9 cellular contexts compared by ENCODE assay signal in genomic region chr20:21503345-21503744, GRCh38. TPM values are rescaled to one million over a fixed set of nuclear protein-coding genes. Genes with fewer than 3 reads are reported as not detected.
DNase-seq lines count a peak whose midpoint lies in the region; ATAC-seq and TF ChIP-seq lines count a peak whose summit lies in the region.
"Had no signal": no experiment of that assay in that cellular context is flagged by ENCODE, and none has a peak within 500 bp of the region (broad histone marks: within the 10 kb centered on the region; RNA-seq: fewer than 3 reads in every experiment).

No MANE protein-coding gene starts in this region.

- ATAC-seq in GM19463 (IDR thresholded peaks at IDR 0.05; ENCODE audit: unreplicated experiment) (peak; percentile 88), HG03280 (IDR thresholded peaks at IDR 0.05; ENCODE audit: unreplicated experiment) (peak; percentile 88), SK-N-SH treated with all-trans-retinoic acid at 6 μM for 48 hours (no peak)

- DNase-seq in Daoy (ENCODE audit: low read depth) (peak; percentile 84), astrocyte of the hippocampus (ENCODE audit: low read depth, low spot score) (peak; percentile 69), NCI-H1436 treated with DMSO at 0.1 percent for 48 hours (lab: John Stamatoyannopoulos, UW) (no peak), OCI-M2 (lab: John Stamatoyannopoulos, UW; ENCODE audit: unreplicated experiment) (no peak)
- DNase-seq in NK-92 treated with Interleukin-12 subunit alpha and Interleukin-12 subunit beta, amount 100 ng/mL, for 24 hours (lab: John Stamatoyannopoulos, UW), result no peak
- DNase-seq: activated B cell treated with CpG ODN at 0.5 μM for 24 hours had no signal

TF ChIP-seq in SK-N-SH treated with all-trans-retinoic acid at 6 μM for 48 hours, 23 proteins besides CTCF, POLR2A, EP300 and RAD21:
- no peak for TF ChIP-seq ARNTL (CRISPR knock-in tag; IDR thresholded peaks at IDR 0.05; ENCODE audit: borderline replicate concordance, low read depth)
- no peak for TF ChIP-seq GLIS3 (CRISPR knock-in tag; IDR thresholded peaks at IDR 0.05)
- TF ChIP-seq BACH2 (CRISPR knock-in tag; IDR thresholded peaks at IDR 0.05; ENCODE audit: borderline replicate concordance), result no peak
- no peak for TF ChIP-seq ESRRG (CRISPR knock-in tag; IDR thresholded peaks at IDR 0.05)
- no peak for TF ChIP-seq RARB (CRISPR knock-in tag; IDR thresholded peaks at IDR 0.05)
- no peak for TF ChIP-seq OSR1 (CRISPR knock-in tag; IDR thresholded peaks at IDR 0.05)
- TF ChIP-seq ZNF565 (CRISPR knock-in tag; conservative IDR thresholded peaks at IDR 0.05; ENCODE audit: low read depth), result no peak
- no peak for TF ChIP-seq POU6F1 (CRISPR knock-in tag; IDR thresholded peaks at IDR 0.05; ENCODE audit: borderline replicate concordance, low read depth)
- TF ChIP-seq CSDC2 (CRISPR knock-in tag; IDR thresholded peaks at IDR 0.05), result no peak
- no peak for TF ChIP-seq TCF4 (CRISPR knock-in tag; IDR thresholded peaks at IDR 0.05; ENCODE audit: borderline replicate concordance)
- TF ChIP-seq PPARA (CRISPR knock-in tag; IDR thresholded peaks at IDR 0.05; ENCODE audit: borderline replicate concordance), result no peak
- TF ChIP-seq SNAI2 (CRISPR knock-in tag; IDR thresholded peaks at IDR 0.05), result no peak
- TF ChIP-seq ZNF8 (CRISPR knock-in tag; IDR thresholded peaks at IDR 0.05), result no peak
- no peak for TF ChIP-seq ZFP3 (CRISPR knock-in tag; IDR thresholded peaks at IDR 0.05)
- no peak for TF ChIP-seq CSRNP3 (CRISPR knock-in tag; IDR thresholded peaks at IDR 0.05)
- TF ChIP-seq, protein P1, sequence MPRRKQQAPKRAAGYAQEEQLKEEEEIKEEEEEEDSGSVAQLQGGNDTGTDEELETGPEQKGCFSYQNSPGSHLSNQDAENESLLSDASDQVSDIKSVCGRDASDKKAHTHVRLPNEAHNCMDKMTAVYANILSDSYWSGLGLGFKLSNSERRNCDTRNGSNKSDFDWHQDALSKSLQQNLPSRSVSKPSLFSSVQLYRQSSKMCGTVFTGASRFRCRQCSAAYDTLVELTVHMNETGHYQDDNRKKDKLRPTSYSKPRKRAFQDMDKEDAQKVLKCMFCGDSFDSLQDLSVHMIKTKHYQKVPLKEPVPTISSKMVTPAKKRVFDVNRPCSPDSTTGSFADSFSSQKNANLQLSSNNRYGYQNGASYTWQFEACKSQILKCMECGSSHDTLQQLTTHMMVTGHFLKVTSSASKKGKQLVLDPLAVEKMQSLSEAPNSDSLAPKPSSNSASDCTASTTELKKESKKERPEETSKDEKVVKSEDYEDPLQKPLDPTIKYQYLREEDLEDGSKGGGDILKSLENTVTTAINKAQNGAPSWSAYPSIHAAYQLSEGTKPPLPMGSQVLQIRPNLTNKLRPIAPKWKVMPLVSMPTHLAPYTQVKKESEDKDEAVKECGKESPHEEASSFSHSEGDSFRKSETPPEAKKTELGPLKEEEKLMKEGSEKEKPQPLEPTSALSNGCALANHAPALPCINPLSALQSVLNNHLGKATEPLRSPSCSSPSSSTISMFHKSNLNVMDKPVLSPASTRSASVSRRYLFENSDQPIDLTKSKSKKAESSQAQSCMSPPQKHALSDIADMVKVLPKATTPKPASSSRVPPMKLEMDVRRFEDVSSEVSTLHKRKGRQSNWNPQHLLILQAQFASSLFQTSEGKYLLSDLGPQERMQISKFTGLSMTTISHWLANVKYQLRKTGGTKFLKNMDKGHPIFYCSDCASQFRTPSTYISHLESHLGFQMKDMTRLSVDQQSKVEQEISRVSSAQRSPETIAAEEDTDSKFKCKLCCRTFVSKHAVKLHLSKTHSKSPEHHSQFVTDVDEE (CRISPR knock-in tag; IDR thresholded peaks at IDR 0.05), result no peak
- no peak for TF ChIP-seq TOX (CRISPR knock-in tag; IDR thresholded peaks at IDR 0.05; ENCODE audit: borderline replicate concordance)
- TF ChIP-seq ZC3H10 (CRISPR knock-in tag; IDR thresholded peaks at IDR 0.05), result no peak

RNA-seq across cellular contexts. Expression of gene NKX2-2, which starts 10.5 kb away (rescaled TPM):
- total RNA-seq in Daoy (2014; rRNA removed; shearing (Covaris generic)), result 1.4 and 3.7 TPM in 2 replicates
- total RNA-seq: activated B cell treated with CpG ODN at 0.5 μM for 24 hours had no signal

Comparison
In these comparisons a context has a peak if more than half of its experiments do, and no peak if none do; other contexts are left out.
1. DNase-seq: peak in Daoy (single experiment) and astrocyte of the hippocampus (single experiment); none in NK-92 treated with Interleukin-12 subunit alpha and Interleukin-12 subunit beta, amount 100 ng/mL, for 24 hours (single experiment), NCI-H1436 treated with DMSO at 0.1 percent for 48 hours (single experiment) and OCI-M2 (single experiment).